Comparison of ENCODE assay signal across 1 cellular context in genomic region chr2:46460991-46461715, GRCh38.
TF ChIP-seq lines count a peak whose summit lies in the region.

No MANE protein-coding gene starts in this region.

TF ChIP-seq in K562, 482 proteins besides CTCF, POLR2A, EP300 and RAD21 (continued from another document and continues in another):
- no peak for TF ChIP-seq ZNF407 (IDR thresholded peaks at IDR 0.05; ENCODE audit: low read depth)
- peak; percentile 100 for TF ChIP-seq STAG1 (CRISPR knock-in tag; IDR thresholded peaks at IDR 0.05; ENCODE audit: borderline replicate concordance)
- 0 out of 2 replicates have a peak, but pooled peaks have one; percentile 52 for TF ChIP-seq JUND (IDR thresholded peaks at IDR 0.05; ENCODE audit: borderline replicate concordance, low read depth, low read length)
- TF ChIP-seq JUND (tag; IDR thresholded peaks at IDR 0.05; ENCODE audit: borderline replicate concordance, low read depth, low read length), result no peak
- TF ChIP-seq MYC (IDR thresholded peaks at IDR 0.05; ENCODE audit: low read depth, low read length), result peak; percentile 28; the same call in 1 of the 2 replicates
- no peak for TF ChIP-seq MYC (CRISPR knock-in tag; IDR thresholded peaks at IDR 0.05; ENCODE audit: borderline replicate concordance, low read depth)
- TF ChIP-seq NR1H2 (CRISPR knock-in tag; IDR thresholded peaks at IDR 0.05), result no peak
- TF ChIP-seq NR2C2 (CRISPR knock-in tag; IDR thresholded peaks at IDR 0.05), result no peak
- TF ChIP-seq NR2C2 (tag; IDR thresholded peaks at IDR 0.05), result peak; percentile 60
- no peak for TF ChIP-seq MCM3 (IDR thresholded peaks at IDR 0.05)
- TF ChIP-seq ZNF282 (CRISPR knock-in tag; IDR thresholded peaks at IDR 0.05), result no peak
- no peak for TF ChIP-seq MTA2 (IDR thresholded peaks at IDR 0.05; ENCODE audit: low read depth)
- no peak for TF ChIP-seq PRDM10 (IDR thresholded peaks at IDR 0.05; ENCODE audit: partially characterized antibody)
- TF ChIP-seq ATF4 (CRISPR knock-in tag; IDR thresholded peaks at IDR 0.05), result no peak
- TF ChIP-seq ARID2 (IDR thresholded peaks at IDR 0.05), result peak; percentile 80
- no peak for TF ChIP-seq TAF15 (IDR thresholded peaks at IDR 0.05; ENCODE audit: low read depth, low read length)
- TF ChIP-seq RBBP5 (IDR thresholded peaks at IDR 0.05; ENCODE audit: borderline replicate concordance, insufficient read depth, low read length, poor library complexity, severe bottlenecking), result no peak
- TF ChIP-seq, protein P1, sequence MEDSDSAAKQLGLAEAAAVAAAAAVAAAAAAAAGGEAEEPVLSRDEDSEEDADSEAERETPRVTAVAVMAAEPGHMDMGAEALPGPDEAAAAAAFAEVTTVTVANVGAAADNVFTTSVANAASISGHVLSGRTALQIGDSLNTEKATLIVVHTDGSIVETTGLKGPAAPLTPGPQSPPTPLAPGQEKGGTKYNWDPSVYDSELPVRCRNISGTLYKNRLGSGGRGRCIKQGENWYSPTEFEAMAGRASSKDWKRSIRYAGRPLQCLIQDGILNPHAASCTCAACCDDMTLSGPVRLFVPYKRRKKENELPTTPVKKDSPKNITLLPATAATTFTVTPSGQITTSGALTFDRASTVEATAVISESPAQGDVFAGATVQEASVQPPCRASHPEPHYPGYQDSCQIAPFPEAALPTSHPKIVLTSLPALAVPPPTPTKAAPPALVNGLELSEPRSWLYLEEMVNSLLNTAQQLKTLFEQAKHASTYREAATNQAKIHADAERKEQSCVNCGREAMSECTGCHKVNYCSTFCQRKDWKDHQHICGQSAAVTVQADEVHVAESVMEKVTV (CRISPR knock-in tag; IDR thresholded peaks at IDR 0.05), result peak; percentile 96
- no peak for TF ChIP-seq ZNF263 (CRISPR knock-in tag; IDR thresholded peaks at IDR 0.05; ENCODE audit: borderline replicate concordance)
- no peak for TF ChIP-seq MTF1 (CRISPR knock-in tag; IDR thresholded peaks at IDR 0.05; ENCODE audit: borderline replicate concordance)
- peak; percentile 26; the same call in 1 of the 2 replicates for TF ChIP-seq CREM (IDR thresholded peaks at IDR 0.05; ENCODE audit: low read depth)
- TF ChIP-seq PHTF2 (CRISPR knock-in tag; IDR thresholded peaks at IDR 0.05), result no peak
- TF ChIP-seq PHF21A (IDR thresholded peaks at IDR 0.05; ENCODE audit: borderline replicate concordance, low read depth), result no peak
- peak; percentile 21; the same call in 1 of the 2 replicates for TF ChIP-seq TFAP4 (CRISPR knock-in tag; IDR thresholded peaks at IDR 0.05; ENCODE audit: borderline replicate concordance)
- no peak for TF ChIP-seq OTX1 (CRISPR knock-in tag; IDR thresholded peaks at IDR 0.05)
- TF ChIP-seq SMC3 (conservative IDR thresholded peaks at IDR 0.05; ENCODE audit: insufficient read depth, low read depth, low read length), result peak; percentile 99
- TF ChIP-seq CHD4 (IDR thresholded peaks at IDR 0.05; ENCODE audit: insufficient read depth, insufficient replicate concordance, low read depth, low read length, poor library complexity, severe bottlenecking), result no peak
- TF ChIP-seq C11orf30 (IDR thresholded peaks at IDR 0.05; ENCODE audit: low read depth), result no peak
- peak in 1 of 3 experiments; percentile 42 for TF ChIP-seq YY1 (IDR thresholded peaks at IDR 0.05; ENCODE audit: borderline replicate concordance in 1 of 3, control insufficient read depth in 1 of 3, extremely low read depth in 1 of 3, insufficient read depth in 3 of 3, insufficient read length in 1 of 3, insufficient replicate concordance in 2 of 3, low read depth in 1 of 3, low read length in 2 of 3)
- 0 out of 2 replicates have a peak, but pooled peaks have one; percentile 21 for TF ChIP-seq TEAD4 (IDR thresholded peaks at IDR 0.05; ENCODE audit: low read length)
- TF ChIP-seq TEAD4 (CRISPR knock-in tag; IDR thresholded peaks at IDR 0.05; ENCODE audit: borderline replicate concordance), result no peak
- peak in 1 of 2 experiments; percentile 59; a peak in 1 of 4 replicates for TF ChIP-seq MAZ (CRISPR knock-in tag; conservative IDR thresholded peaks at IDR 0.05 in 1 of 2, IDR thresholded peaks at IDR 0.05 in 1 of 2)
- no peak for TF ChIP-seq POLR2AphosphoS5 (IDR thresholded peaks at IDR 0.05; ENCODE audit: control insufficient read depth, insufficient read depth, low read depth, low read length)
- no peak for TF ChIP-seq SMAD4 (CRISPR knock-in tag; conservative IDR thresholded peaks at IDR 0.05)
- no peak for TF ChIP-seq ATF7 (IDR thresholded peaks at IDR 0.05)
- TF ChIP-seq MED1 (CRISPR knock-in tag; IDR thresholded peaks at IDR 0.05; ENCODE audit: borderline replicate concordance), result no peak
- TF ChIP-seq THAP7 (CRISPR knock-in tag; IDR thresholded peaks at IDR 0.05), result no peak
- peak; percentile 58; the same call in 1 of the 2 replicates for TF ChIP-seq RB1 (IDR thresholded peaks at IDR 0.05; ENCODE audit: low read depth)
- peak; percentile 49 for TF ChIP-seq POU5F1 (IDR thresholded peaks at IDR 0.05; ENCODE audit: borderline replicate concordance, low read depth, low read length, partially characterized antibody)
